Comparison of ENCODE assay signal across 9 cellular contexts in genomic region chr1:176515310-176515709, GRCh38. TPM values are rescaled to one million over a fixed set of nuclear protein-coding genes. Genes with fewer than 3 reads are reported as not detected.
A peak's percentile ranks its signal among the peaks of the same experiment; 100 is the strongest.
DNase-seq lines count a peak whose midpoint lies in the region; ATAC-seq lines count a peak whose summit lies in the region.
"Had no signal": no experiment of that assay in that cellular context is flagged by ENCODE, and none has a peak within 500 bp of the region (broad histone marks: within the 10 kb centered on the region; RNA-seq: fewer than 3 reads in every experiment).

No MANE protein-coding gene starts in this region.

- in situ Hi-C loops in Caki2 (cut with HindIII; ENCODE audit: low pct_unique_long_range_greater_than_20kb, low sequenced_read_pairs) = no loop called here

- DNase-seq in Caki2 (ENCODE audit: low read depth) (peak; percentile 93), LoVo (ENCODE audit: low spot score) (peak; percentile 5), T1000 (lab: John Stamatoyannopoulos, UW) (peak; percentile 52), left kidney (ENCODE audit: low read depth, low spot score) (peak; percentile 46), putamen (ENCODE audit: low spot score) (no peak)
- no peak for DNase-seq in activated CD4-positive, CD25-positive, alpha-beta regulatory T cell treated with anti-CD3 and anti-CD28 coated beads, Interleukin-2, amount 50 U/mL, for 72 hours
- no peak for DNase-seq in stimulated activated CD4-positive, alpha-beta T cell treated with anti-CD3 and anti-CD28 coated beads, Interleukin-2, amount 100 ng/mL, for 48 hours
- DNase-seq: mucosa of descending colon had no signal

- no peak for ATAC-seq in HG03095 (IDR thresholded peaks at IDR 0.05; ENCODE audit: unreplicated experiment)
- ATAC-seq: mucosa of descending colon had no signal

RNA-seq across cellular contexts. Expression of gene PAPPA2, which starts 52.3 kb away (rescaled TPM):
- total RNA-seq in Caki2 (2014; rRNA removed; shearing (Covaris generic); ENCODE audit: low replicate concordance) = 0.67 TPM in 1 of 2 replicates, not detected in the other

Comparison
In these comparisons a context has a peak if more than half of its experiments do, and no peak if none do; other contexts are left out.
1. DNase-seq: peak in Caki2 (single experiment), LoVo (single experiment), T1000 (single experiment) and left kidney (single experiment); none in putamen (single experiment), activated CD4-positive, CD25-positive, alpha-beta regulatory T cell treated with anti-CD3 and anti-CD28 coated beads, Interleukin-2, amount 50 U/mL, for 72 hours (single experiment) and stimulated activated CD4-positive, alpha-beta T cell treated with anti-CD3 and anti-CD28 coated beads, Interleukin-2, amount 100 ng/mL, for 48 hours (0 of 2).